ENCODE assay signal across 8 cellular contexts in genomic region chr17:43006639-43007551, GRCh38. TPM values are rescaled to one million over a fixed set of nuclear protein-coding genes. Genes with fewer than 3 reads are reported as not detected.
DNase-seq lines count a peak whose midpoint lies in the region; ATAC-seq and TF ChIP-seq lines count a peak whose summit lies in the region.

IFI35 (plus strand) TSS chr17:43006784; CDS start chr17:43006948, 164 bp downstream.

- WGBS in mesendoderm (ENCODE audit: extremely low coverage, insufficient coverage, low lambda C conversion rate), result no CpG with 5 or more reads among the region's 18 CpGs

- no peaks in the 10 kb centered on the region for H3K9me3 Mint-ChIP-seq in effector memory CD8-positive, alpha-beta T cell

- peaks cover 2% of the 10 kb centered on the region for H3K36me3 ChIP-seq in mesendoderm (ENCODE audit: control insufficient read depth, insufficient read depth, low read length)

- TF ChIP-seq CTCF in GM13977 (IDR thresholded peaks at IDR 0.05; ENCODE audit: extremely low read depth, insufficient read depth, missing control alignments), result peak; percentile 59

- no peak within 1 kb of the TSS for H3K4ac ChIP-seq in mesendoderm (ENCODE audit: low read depth, low read length)

- in situ Hi-C loops in GM13977 (cut with MboI; ENCODE audit: low pct_unique_long_range_greater_than_20kb, low sequenced_read_pairs, unreplicated experiment), result no loop called here

- H4K5ac ChIP-seq in mesendoderm (ENCODE audit: low read length), result no peak within 1 kb of the TSS

- no peaks in the 10 kb centered on the region for H3K79me2 ChIP-seq in mesendoderm (ENCODE audit: control insufficient read depth, insufficient read depth, low read length)

- peak; percentile 81 for DNase-seq in GM13977 (ENCODE audit: low spot score)
- peak; percentile 82 for DNase-seq in NOMO-1 treated with DMSO at 0.1 percent for 48 hours (lab: John Stamatoyannopoulos, UW; ENCODE audit: unreplicated experiment)
- peak; percentile 67 to 71 (median 70) for DNase-seq in activated CD8-positive, alpha-beta memory T cell treated with anti-CD3 and anti-CD28 coated beads for 48 hours (ENCODE audit: low read depth in 2 of 3, low spot score in 2 of 3)
- DNase-seq in effector memory CD8-positive, alpha-beta T cell, result peak; percentile 76 to 81 (median 76)
- DNase-seq in mesendoderm, result peak; percentile 80
- DNase-seq in stimulated activated CD8-positive, alpha-beta memory T cell treated with anti-CD3 and anti-CD28 coated beads, Interleukin-15, amount 100 ng/mL, for 4 hours (ENCODE audit: low read depth in 2 of 2), result peak; percentile 69 to 82
- no peak for DNase-seq in NCI-H1105 treated with DMSO at 0.1 percent for 48 hours (lab: John Stamatoyannopoulos, UW)

- H3K79me1 ChIP-seq in mesendoderm (ENCODE audit: low read length), result no peaks in the 10 kb centered on the region

- H3K56ac ChIP-seq in mesendoderm (ENCODE audit: low read length), result peak within 1 kb of the TSS; percentile 81

- no peak within 1 kb of the TSS for H2BK5ac ChIP-seq in mesendoderm (ENCODE audit: low read length)

- H3K4me3 ChIP-seq in mesendoderm (ENCODE audit: low read length), result peak within 1 kb of the TSS; percentile 8

- peak within 1 kb of the TSS; percentile 59 for H3K4me2 ChIP-seq in mesendoderm (ENCODE audit: low read length)

- peak within 1 kb of the TSS; percentile 96 to 97 for H3K27ac Mint-ChIP-seq in effector memory CD8-positive, alpha-beta T cell

- H3K27ac ChIP-seq in mesendoderm (ENCODE audit: low read depth, low read length), result peak within 1 kb of the TSS; percentile 71

- H3K36me3 Mint-ChIP-seq in effector memory CD8-positive, alpha-beta T cell (ENCODE audit: insufficient read depth), result peaks cover 35% of the 10 kb centered on the region

- peaks cover 12 to 18% of the 10 kb centered on the region in 2 donors for H3K4me1 Mint-ChIP-seq in effector memory CD8-positive, alpha-beta T cell (ENCODE audit: low read depth in 2 of 2)

- H3K4me3 Mint-ChIP-seq in effector memory CD8-positive, alpha-beta T cell, result peak within 1 kb of the TSS; percentile 97 to 98

- H3K4me1 ChIP-seq in mesendoderm (ENCODE audit: control insufficient read depth, low read depth, low read length), result no peaks in the 10 kb centered on the region

- ATAC-seq in HG03066 (IDR thresholded peaks at IDR 0.05; ENCODE audit: low read depth, unreplicated experiment), result peak; percentile 63
- peak; percentile 98 for ATAC-seq in effector memory CD8-positive, alpha-beta T cell (replicated peaks)

- H3K18ac ChIP-seq in mesendoderm (ENCODE audit: low read length), result no peak within 1 kb of the TSS

- H2BK15ac ChIP-seq in mesendoderm (replicated peaks; ENCODE audit: low read depth), result no peak within 1 kb of the TSS

- no peak within 1 kb of the TSS for H2AK5ac ChIP-seq in mesendoderm (ENCODE audit: low read length)

- peak within 1 kb of the TSS; percentile 75 for H3K9ac ChIP-seq in mesendoderm (ENCODE audit: low read length)

- no peaks in the 10 kb centered on the region for H3K27me3 Mint-ChIP-seq in effector memory CD8-positive, alpha-beta T cell

- no peak within 1 kb of the TSS for H2BK120ac ChIP-seq in mesendoderm (ENCODE audit: low read depth, low read length)

- no peak within 1 kb of the TSS for H3K23ac ChIP-seq in mesendoderm (ENCODE audit: low read length)

- H4K8ac ChIP-seq in mesendoderm (ENCODE audit: low read depth, low read length), result no peak within 1 kb of the TSS

- H3K27me3 ChIP-seq in mesendoderm (ENCODE audit: insufficient read depth, low read length, poor library complexity), result no peaks in the 10 kb centered on the region

RNA-seq across cellular contexts. Expression of gene IFI35, which starts in this region (rescaled TPM):
- 0.63 TPM for polyA plus RNA-seq in mesendoderm (2013, experiment 1 of 2)
- 0.77 TPM for polyA plus RNA-seq in mesendoderm (2013, experiment 2 of 2)
